Comparison of ENCODE assay signal across 16 cellular contexts in the genomic region with DNA sequence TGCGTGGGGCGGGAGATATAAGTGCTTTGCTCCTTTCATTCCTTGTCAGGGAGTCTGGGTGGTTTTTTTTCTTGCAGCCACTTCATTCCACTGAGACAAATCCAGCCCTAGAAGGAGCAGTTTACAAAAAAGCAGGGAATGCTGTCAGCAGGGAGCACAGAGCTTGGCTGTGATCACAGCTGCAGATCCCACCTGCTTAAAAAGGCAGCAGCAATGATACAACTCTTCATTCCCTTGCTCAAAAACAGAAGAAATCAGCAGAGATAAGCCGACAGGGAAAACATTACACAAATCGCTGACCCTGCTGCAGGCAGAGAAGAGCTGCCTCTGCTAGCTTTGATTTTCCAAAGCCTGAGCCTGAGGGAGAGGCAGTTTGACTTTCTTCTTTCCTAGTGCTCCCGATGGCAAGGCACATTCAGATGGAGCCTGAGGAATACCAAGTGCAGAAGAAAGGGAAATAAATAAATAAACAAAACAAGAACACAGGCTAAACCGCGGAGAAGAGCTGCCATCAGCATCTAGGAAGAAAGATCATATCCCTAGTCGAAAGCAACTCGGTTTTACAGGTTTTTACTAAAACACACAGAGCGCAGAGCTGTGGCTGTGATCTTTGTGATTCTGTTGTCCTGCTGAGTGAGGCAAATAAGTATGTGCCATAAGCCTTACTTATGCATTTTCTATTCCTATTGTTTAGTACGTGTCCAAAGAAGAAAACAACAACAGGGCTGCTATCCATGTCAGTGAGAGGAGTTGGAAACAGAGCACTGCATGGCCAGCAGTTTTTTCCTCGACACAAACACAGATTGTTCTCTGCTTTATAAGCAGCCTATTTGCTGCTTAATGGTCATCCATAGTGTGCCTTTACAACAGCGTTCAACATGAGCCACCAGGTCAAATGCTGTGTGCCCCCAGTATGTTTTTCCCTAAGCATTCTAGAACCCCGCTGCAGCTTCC.
DNase-seq lines count a peak whose midpoint lies in the region; TF ChIP-seq lines count a peak whose summit lies in the region.
"Had no signal": no experiment of that assay in that cellular context is flagged by ENCODE, and none has a peak within 500 bp of the region (broad histone marks: within the 10 kb centered on the region; RNA-seq: fewer than 3 reads in every experiment).

No MANE protein-coding gene starts in this region.

- H3K27ac Mint-ChIP-seq in H9 (peak overlapping the region; percentile 76 to 98 (median 97)), glutamatergic neuron (ENCODE audit: unreplicated experiment) (peak overlapping the region; percentile 84), neural progenitor cell (peak overlapping the region; percentile 82)
- H3K27ac Mint-ChIP-seq: activated CD4-positive, alpha-beta T cell treated with anti-CD3 and anti-CD28 coated beads, Interleukin-2, amount 10 ng/mL, durations not matched to agents 24 days and 14 days; activated naive CD8-positive, alpha-beta T cell; memory B cell had no signal

- no peak for TF ChIP-seq POLR2A in prostate gland (IDR thresholded peaks at IDR 0.05)

- H3K4me2 ChIP-seq in H9 (ENCODE audit: insufficient read depth, insufficient read length, low read length) (no peak overlapping the region), neural progenitor cell (peak overlapping the region; percentile 74)

- H3K4me3 ChIP-seq in neural progenitor cell (peak overlapping the region; percentile 35), prostate gland (no peak overlapping the region)
- H3K4me3 ChIP-seq: sigmoid colon had no signal

- H3K79me1 ChIP-seq in H9 (ENCODE audit: insufficient read depth, low read depth, low read length, poor library complexity, severe bottlenecking), result no peaks in the 10 kb centered on the region

- no peak overlapping the region for H2BK5ac ChIP-seq in H9 (ENCODE audit: insufficient read length, low read length)

- H3K79me2 ChIP-seq in H9 (ENCODE audit: insufficient read depth, low read length), result no peaks in the 10 kb centered on the region
- no peaks in the 10 kb centered on the region for H3K79me2 ChIP-seq in neural progenitor cell (ENCODE audit: low read depth)

- no peak overlapping the region for H2BK20ac ChIP-seq in H9 (ENCODE audit: low read depth, low read length, poor library complexity, severe bottlenecking)

- peaks cover 54 to 60% of the 10 kb centered on the region in 2 experiments for H3K4me1 Mint-ChIP-seq in H9
- H3K4me1 Mint-ChIP-seq in glutamatergic neuron (ENCODE audit: low read depth, unreplicated experiment), result peaks cover 30% of the 10 kb centered on the region
- peaks cover 30% of the 10 kb centered on the region for H3K4me1 Mint-ChIP-seq in neural progenitor cell
- H3K4me1 Mint-ChIP-seq: memory B cell had no signal

- H2BK12ac ChIP-seq in H9 (ENCODE audit: insufficient read length, low read depth, low read length), result no peak overlapping the region

- no peak overlapping the region for H3K56ac ChIP-seq in H9 (ENCODE audit: insufficient read length, low read depth, low read length)

- TF ChIP-seq CTCF in H9 (conservative IDR thresholded peaks at IDR 0.05) (no peak), glutamatergic neuron (IDR thresholded peaks at IDR 0.05; ENCODE audit: partially characterized antibody, unreplicated experiment) (no peak), neural progenitor cell (IDR thresholded peaks at IDR 0.05) (no peak), prostate gland (IDR thresholded peaks at IDR 0.05) (no peak)

- H3K27me3 Mint-ChIP-seq in H9 (ENCODE audit: low read depth) (no peaks in the 10 kb centered on the region), glutamatergic neuron (ENCODE audit: unreplicated experiment) (peaks cover 2% of the 10 kb centered on the region), neural progenitor cell (ENCODE audit: insufficient read depth, low read depth) (no peaks in the 10 kb centered on the region)
- H3K27me3 Mint-ChIP-seq: activated CD4-positive, alpha-beta T cell treated with anti-CD3 and anti-CD28 coated beads, Interleukin-2, amount 10 ng/mL, durations not matched to agents 24 days and 14 days; activated naive CD8-positive, alpha-beta T cell had no signal

- H3K4me3 Mint-ChIP-seq in H9 (peak overlapping the region; percentile 36 to 67; a peak in 4 of 5 replicates), glutamatergic neuron (ENCODE audit: unreplicated experiment) (peak overlapping the region; percentile 35), neural progenitor cell (peak overlapping the region; percentile 72)
- H3K4me3 Mint-ChIP-seq: activated CD4-positive, alpha-beta T cell treated with anti-CD3 and anti-CD28 coated beads, Interleukin-2, amount 10 ng/mL, durations not matched to agents 24 days and 14 days; activated naive CD8-positive, alpha-beta T cell; memory B cell had no signal

- H3K23me2 ChIP-seq in H9 (ENCODE audit: insufficient read length, low read depth, low read length, poor library complexity, severe bottlenecking), result no peaks in the 10 kb centered on the region

- no peak overlapping the region for H4K91ac ChIP-seq in H9 (ENCODE audit: insufficient read length, low read depth, low read length)

- H4K20me1 ChIP-seq in H9 (ENCODE audit: control insufficient read depth, insufficient read depth, insufficient read length), result no peaks in the 10 kb centered on the region
- peaks cover 14% of the 10 kb centered on the region for H4K20me1 ChIP-seq in neural progenitor cell (ENCODE audit: low read depth)

- H4K8ac ChIP-seq in H9 (replicated peaks; ENCODE audit: insufficient read length, low read depth, low read length), result no peak overlapping the region

- H3K9me3 Mint-ChIP-seq in H9 (no peaks in the 10 kb centered on the region), glutamatergic neuron (ENCODE audit: unreplicated experiment) (peaks cover 5% of the 10 kb centered on the region), neural progenitor cell (no peaks in the 10 kb centered on the region)
- H3K9me3 Mint-ChIP-seq: activated CD4-positive, alpha-beta T cell treated with anti-CD3 and anti-CD28 coated beads, Interleukin-2, amount 10 ng/mL, durations not matched to agents 24 days and 14 days; memory B cell had no signal

- DNase-seq in H9 (no peak), NCI-H69 (lab: John Stamatoyannopoulos, UW) (peak; percentile 33), glutamatergic neuron (no peak), neural progenitor cell (ENCODE audit: low spot score) (peak; percentile 71), UCSD-AML1 (lab: John Stamatoyannopoulos, UW; ENCODE audit: unreplicated experiment) (no peak), 8988T (no peak), prostate gland (ENCODE audit: low spot score) (no peak)
- DNase-seq in central memory CD4-positive, alpha-beta T cell, result no peak
- DNase-seq: activated CD4-positive, alpha-beta T cell treated with anti-CD3 and anti-CD28 coated beads, Interleukin-2, amount 10 ng/mL, durations not matched to agents 24 days and 14 days; activated T-cell treated with anti-CD3 and anti-CD28 coated beads for 4 hours; foreskin fibroblast; sigmoid colon; stimulated activated CD4-positive, alpha-beta T cell treated with anti-CD3 and anti-CD28 coated beads, Interleukin-1b, Interleukin-23, amount 100 ng/mL, for 48 hours; T1000 had no signal

- no peak overlapping the region for H2AK5ac ChIP-seq in H9 (ENCODE audit: insufficient read length, low read length)

- peaks cover 36% of the 10 kb centered on the region for H3F3A ChIP-seq in neural progenitor cell (ENCODE audit: low read depth)

- H3K36me3 ChIP-seq in neural progenitor cell (no peaks in the 10 kb centered on the region), prostate gland (no peaks in the 10 kb centered on the region)
- H3K36me3 ChIP-seq: sigmoid colon had no signal

- no peak overlapping the region for H3K23ac ChIP-seq in H9 (ENCODE audit: insufficient read length, low read depth, low read length)

- no peak overlapping the region for H3K4ac ChIP-seq in H9 (ENCODE audit: low read depth, low read length)

- no peak overlapping the region for H4K5ac ChIP-seq in H9 (ENCODE audit: insufficient read length, low read depth, low read length)

- no peak overlapping the region for H3T11ph ChIP-seq in H9 (ENCODE audit: low read length)

- no CpG with 5 or more reads among the region's 14 CpGs for WGBS in H9 (ENCODE audit: extremely low coverage, insufficient read length, low lambda C conversion rate)
- WGBS in prostate gland, result 35% methylated on average over 14 of the region's 14 CpGs

- H3K9me3 ChIP-seq in H9 (ENCODE audit: control insufficient read depth, low read depth, low read length), result no peaks in the 10 kb centered on the region
- no peaks in the 10 kb centered on the region for H3K9me3 ChIP-seq in neural progenitor cell (ENCODE audit: low read depth)
- no peaks in the 10 kb centered on the region for H3K9me3 ChIP-seq in prostate gland
- H3K9me3 ChIP-seq: sigmoid colon had no signal

- no peak overlapping the region for H2BK120ac ChIP-seq in H9 (ENCODE audit: low read depth, low read length, poor library complexity, severe bottlenecking)

- H2AFZ ChIP-seq in H9 (ENCODE audit: low read length) (no peak overlapping the region), neural progenitor cell (replicated peaks) (no peak overlapping the region)

- H3K14ac ChIP-seq in H9 (ENCODE audit: insufficient read depth, low read length), result no peak overlapping the region

- intact Hi-C loops in prostate gland (cut with DNase I), result no loop called here

- H3K27ac ChIP-seq in H9 (ENCODE audit: insufficient read length, low read depth, low read length) (peak overlapping the region; percentile 60), neural progenitor cell (peak overlapping the region; percentile 77), prostate gland (peak overlapping the region in 1 of 2 donors; percentile 24)
- H3K27ac ChIP-seq: sigmoid colon had no signal

- H3K4me1 ChIP-seq in H9 (ENCODE audit: insufficient read depth, low read length), result peaks cover 25% of the 10 kb centered on the region
- H3K4me1 ChIP-seq in neural progenitor cell, result peaks cover 40% of the 10 kb centered on the region
- peaks cover 2% of the 10 kb centered on the region for H3K4me1 ChIP-seq in prostate gland (replicated peaks)

- no peak overlapping the region for H2BK15ac ChIP-seq in H9 (ENCODE audit: low read depth, low read length)

- H3K36me3 Mint-ChIP-seq in H9 (ENCODE audit: insufficient read depth in 1 of 3, low read depth in 3 of 3) (no peaks in the 10 kb centered on the region; a peak in 1 of 7 replicates), glutamatergic neuron (ENCODE audit: unreplicated experiment) (no peaks in the 10 kb centered on the region), neural progenitor cell (no peaks in the 10 kb centered on the region)

- H3K9ac ChIP-seq in H9 (ENCODE audit: extremely low read depth, insufficient read length, low read length) (no peak overlapping the region), neural progenitor cell (no peak overlapping the region)

- H3K27me3 ChIP-seq in H9 (ENCODE audit: insufficient read depth, low read length), result no peaks in the 10 kb centered on the region
- H3K27me3 ChIP-seq in neural progenitor cell, result no peaks in the 10 kb centered on the region
- H3K27me3 ChIP-seq in prostate gland (replicated peaks; ENCODE audit: insufficient read depth), result no peaks in the 10 kb centered on the region
- H3K27me3 ChIP-seq: sigmoid colon had no signal

- H3K18ac ChIP-seq in H9 (ENCODE audit: insufficient read length, low read depth, low read length), result no peak overlapping the region

Comparison
In these comparisons a context has a peak if more than half of its experiments do, and no peak if none do; other contexts are left out.
1. DNase-seq: peak in NCI-H69 (single experiment) and neural progenitor cell (single experiment); none in H9 (single experiment), glutamatergic neuron (single experiment), central memory CD4-positive, alpha-beta T cell (single experiment), UCSD-AML1 (single experiment), 8988T (single experiment) and prostate gland (single experiment).
2. Peak in every context shown above with its lines, with median percentiles within 50 percentile points of each other: H3K27ac Mint-ChIP-seq and H3K4me3 Mint-ChIP-seq.